Comparison of ENCODE assay signal across 8 cellular contexts in genomic region chr11:58578136-58578634, GRCh38. TPM values are rescaled to one million over a fixed set of nuclear protein-coding genes. Genes with fewer than 3 reads are reported as not detected.
DNase-seq lines count a peak whose midpoint lies in the region; ATAC-seq and TF ChIP-seq lines count a peak whose summit lies in the region.

No MANE protein-coding gene starts in this region.

- H3K27me3 ChIP-seq in mononuclear cell (ENCODE audit: insufficient read depth, low read length) = no peaks in the 10 kb centered on the region

- H3K4me1 Mint-ChIP-seq in activated T-cell treated with anti-CD3 and anti-CD28 coated beads, Interleukin-2, amount 50 U/mL, for 4 hours (ENCODE audit: low read depth) = peaks cover 66% of the 10 kb centered on the region

- ATAC-seq in activated T-cell treated with anti-CD3 and anti-CD28 coated beads, Interleukin-2, amount 50 U/mL, for 4 hours = peak; percentile 47 to 49
- ATAC-seq in GM18870 (IDR thresholded peaks at IDR 0.05; ENCODE audit: unreplicated experiment) = no peak

- DNase-seq in ELR (ENCODE audit: low read depth) = peak; percentile 98
- peak; percentile 99 for DNase-seq in Jurkat, Clone E6-1 (ENCODE audit: low read depth, low spot score)
- peak; percentile 68 for DNase-seq in OCI-M2 (lab: John Stamatoyannopoulos, UW; ENCODE audit: unreplicated experiment)
- DNase-seq in activated T-cell treated with anti-CD3 and anti-CD28 coated beads, Interleukin-2, amount 50 U/mL, for 4 hours = peak; percentile 92
- DNase-seq in epithelial cell of proximal tubule (ENCODE audit: low read depth) = peak; percentile 97
- DNase-seq in stimulated activated CD8-positive, alpha-beta memory T cell treated with anti-CD3 and anti-CD28 coated beads, Interleukin-2, amount 100 ng/mL, for 48 hours (ENCODE audit: low read depth in 2 of 2) = peak; percentile 82 to 84

- H3K4me3 Mint-ChIP-seq in activated T-cell treated with anti-CD3 and anti-CD28 coated beads, Interleukin-2, amount 50 U/mL, for 4 hours = peak overlapping the region; percentile 95

- peaks cover 61% of the 10 kb centered on the region for H3K4me1 ChIP-seq in mononuclear cell (ENCODE audit: insufficient read depth, low read length)

- no peak for TF ChIP-seq CTCF in epithelial cell of proximal tubule (conservative IDR thresholded peaks at IDR 0.05; ENCODE audit: low read depth, low read length)

- peaks cover 18% of the 10 kb centered on the region for H3K36me3 Mint-ChIP-seq in activated T-cell treated with anti-CD3 and anti-CD28 coated beads, Interleukin-2, amount 50 U/mL, for 4 hours (ENCODE audit: insufficient read depth)

- no peaks in the 10 kb centered on the region for H3K9me3 ChIP-seq in mononuclear cell (ENCODE audit: low read depth, low read length)

- H3K9me3 Mint-ChIP-seq in activated T-cell treated with anti-CD3 and anti-CD28 coated beads, Interleukin-2, amount 50 U/mL, for 4 hours = no peaks in the 10 kb centered on the region

- H3K4me3 ChIP-seq in Jurkat, Clone E6-1 (ENCODE audit: low read length) = peak overlapping the region; percentile 92
- H3K4me3 ChIP-seq in epithelial cell of proximal tubule (ENCODE audit: low read depth, low read length) (peak overlapping the region; percentile 93), mononuclear cell (ENCODE audit: low read length) (peak overlapping the region; percentile 85)

- no peaks in the 10 kb centered on the region for H3K27me3 Mint-ChIP-seq in activated T-cell treated with anti-CD3 and anti-CD28 coated beads, Interleukin-2, amount 50 U/mL, for 4 hours (ENCODE audit: low read depth)

RNA-seq across cellular contexts. Expression of gene ZFP91, which starts 0.7 kb away (rescaled TPM):
- polyA plus RNA-seq in Jurkat, Clone E6-1 (2012; ENCODE audit: insufficient read depth, insufficient read length) = 30.9 TPM
- 10 to 100 TPM; 54.8 to 60.4 (median 54.9) TPM for total RNA-seq in activated T-cell treated with anti-CD3 and anti-CD28 coated beads, Interleukin-2, amount 50 U/mL, for 4 hours
- total RNA-seq in epithelial cell of proximal tubule (25.8 and 31.8 TPM in 2 replicates), mononuclear cell (81.6 TPM)

RNA-seq across cellular contexts. Expression of gene LPXN, which starts 2.5 kb away (rescaled TPM):
- 141 TPM for polyA plus RNA-seq in Jurkat, Clone E6-1 (2012; ENCODE audit: insufficient read depth, insufficient read length)
- total RNA-seq in activated T-cell treated with anti-CD3 and anti-CD28 coated beads, Interleukin-2, amount 50 U/mL, for 4 hours = 100 to 1,000 TPM; 102 to 116 (median 115) TPM
- 0.94 and 1.4 TPM in 2 replicates for total RNA-seq in epithelial cell of proximal tubule
- total RNA-seq in mononuclear cell = 50.8 TPM

RNA-seq across cellular contexts. Expression of gene CNTF, which starts 44.3 kb away (rescaled TPM):
- 0.70 TPM for polyA plus RNA-seq in Jurkat, Clone E6-1 (2012; ENCODE audit: insufficient read depth, insufficient read length)
- 1 to 10 TPM; 3.5 to 4.3 (median 3.6) TPM for total RNA-seq in activated T-cell treated with anti-CD3 and anti-CD28 coated beads, Interleukin-2, amount 50 U/mL, for 4 hours
- 0.29 and 1.2 TPM in 2 replicates for total RNA-seq in epithelial cell of proximal tubule
- 7.8 TPM for total RNA-seq in mononuclear cell

Comparison
In these comparisons a context has a peak if more than half of its experiments do, and no peak if none do; other contexts are left out.
1. RNA of gene LPXN, which starts 2.5 kb away (total RNA-seq): 102 to 116 TPM in activated T-cell treated with anti-CD3 and anti-CD28 coated beads, Interleukin-2, amount 50 U/mL, for 4 hours and 50.8 TPM in mononuclear cell (single experiment); 0.94 to 1.4 TPM in epithelial cell of proximal tubule; every median in the first group is over 10 times any median in the second.
2. Peak in every context shown above with its lines, with median percentiles within 50 percentile points of each other: DNase-seq and H3K4me3 ChIP-seq.